ENCODE assay signal across 8 cellular contexts in genomic region chr19:49017666-49018351, GRCh38. TPM values are rescaled to one million over a fixed set of nuclear protein-coding genes. Genes with fewer than 3 reads are reported as not detected.
DNase-seq lines count a peak whose midpoint lies in the region; ATAC-seq, FAIRE-seq and TF ChIP-seq lines count a peak whose summit lies in the region.

No MANE protein-coding gene starts in this region.

- H3K27ac ChIP-seq in C4-2B (no peak overlapping the region), foreskin keratinocyte (peak overlapping the region; percentile 16), pancreas (no peak overlapping the region)

- DNase-seq in HCEC 1CT (peak; percentile 44), RKO (ENCODE audit: low spot score) (peak; percentile 87), foreskin keratinocyte (no peak), pancreas (peak in 5 of 6 donors; percentile 34 to 86 (median 60)), 8988T (no peak)
- DNase-seq in activated T-helper 9 cell treated with anti-CD3 and anti-CD28 coated beads, Interleukin-2, amount 50 U/mL, for 16 hours (ENCODE audit: low read depth): peak; percentile 45

- TF ChIP-seq CTCF in C4-2B (conservative IDR thresholded peaks at IDR 0.05) (peak; percentile 52), foreskin keratinocyte (conservative IDR thresholded peaks at IDR 0.05) (peak; percentile 60), pancreas (IDR thresholded peaks at IDR 0.05) (peak in 3 of 4 donors; percentile 33 to 43 (median 37))

- H3K36me3 ChIP-seq in pancreas: no peaks in the 10 kb centered on the region

- WGBS in pancreas, 2 donors: 1 to 5% methylated on average over 51 to 62 of the region's 62 CpGs

- no peaks in the 10 kb centered on the region for H3K4me1 ChIP-seq in foreskin keratinocyte
- peaks cover 0 to 9% (median 3%) of the 10 kb centered on the region in 3 donors for H3K4me1 ChIP-seq in pancreas

- intact Hi-C loops in pancreas (cut with DNase I): no loop called here

- no peaks in the 10 kb centered on the region for H3K9me3 ChIP-seq in pancreas

- H3K27me3 ChIP-seq in foreskin keratinocyte (peaks cover 8% of the 10 kb centered on the region), pancreas (no peaks in the 10 kb centered on the region)

- peak overlapping the region; percentile 8 to 56 (median 30) for H3K4me3 ChIP-seq in pancreas

- peak; percentile 58 for ATAC-seq in foreskin keratinocyte
- peak; percentile 32 to 60 (median 43) for ATAC-seq in pancreas
- no peak for ATAC-seq in HG02763 (IDR thresholded peaks at IDR 0.05; ENCODE audit: unreplicated experiment)

- no peak for FAIRE-seq in pancreas (lab: Jason Lieb, UNC)

RNA-seq across cellular contexts. Expression of gene LHB, which starts 0.9 kb away (rescaled TPM):
- total RNA-seq in foreskin keratinocyte: 0.35 and 0.44 TPM in 2 replicates
- 0.65 and 0.81 TPM in 2 replicates for polyA plus RNA-seq in foreskin keratinocyte
- 1 to 10 TPM in 5 of 6 donors, under 1 TPM in 1; 0.98 to 6.6 (median 3.5) TPM for total RNA-seq in pancreas
- 10 to 100 TPM; 30.1 to 54.4 TPM for polyA plus RNA-seq in pancreas

RNA-seq across cellular contexts. Expression of gene CGB3, which starts 6.3 kb away (rescaled TPM):
- total RNA-seq in foreskin keratinocyte (not detected in 2 replicates), pancreas (not detected)
- polyA plus RNA-seq in foreskin keratinocyte (not detected in 2 replicates), pancreas (not detected)

RNA-seq across cellular contexts. Expression of gene CGB2, which starts 13.9 kb away (rescaled TPM):
- total RNA-seq in foreskin keratinocyte (not detected in 2 replicates), pancreas (not detected)
- polyA plus RNA-seq in foreskin keratinocyte (not detected in 2 replicates), pancreas (not detected)

RNA-seq across cellular contexts. Expression of gene CGB1, which starts 18.9 kb away (rescaled TPM):
- total RNA-seq in foreskin keratinocyte (not detected in 2 replicates), pancreas (not detected)
- polyA plus RNA-seq in foreskin keratinocyte (not detected in 2 replicates), pancreas (not detected)

RNA-seq across cellular contexts. Expression of gene RUVBL2, which starts 24.1 kb away (rescaled TPM):
- 159 and 189 TPM in 2 replicates for total RNA-seq in foreskin keratinocyte
- polyA plus RNA-seq in foreskin keratinocyte: 168 and 188 TPM in 2 replicates
- total RNA-seq in pancreas: 10 to 100 TPM; 17.0 to 38.0 (median 29.1) TPM
- polyA plus RNA-seq in pancreas: 10 to 100 TPM; 43.9 to 44.9 TPM

Comparison
In these comparisons a context has a peak if more than half of its experiments do, and no peak if none do; other contexts are left out.
1. DNase-seq: peak in HCEC 1CT (single experiment), RKO (single experiment), activated T-helper 9 cell treated with anti-CD3 and anti-CD28 coated beads, Interleukin-2, amount 50 U/mL, for 16 hours (single experiment) and pancreas (5 of 6); none in foreskin keratinocyte (0 of 2) and 8988T (single experiment).
2. Peak in every context shown above with its lines, with median percentiles within 50 percentile points of each other: CTCF ChIP-seq.